8 cellular contexts compared by ENCODE assay signal in the genomic region with DNA sequence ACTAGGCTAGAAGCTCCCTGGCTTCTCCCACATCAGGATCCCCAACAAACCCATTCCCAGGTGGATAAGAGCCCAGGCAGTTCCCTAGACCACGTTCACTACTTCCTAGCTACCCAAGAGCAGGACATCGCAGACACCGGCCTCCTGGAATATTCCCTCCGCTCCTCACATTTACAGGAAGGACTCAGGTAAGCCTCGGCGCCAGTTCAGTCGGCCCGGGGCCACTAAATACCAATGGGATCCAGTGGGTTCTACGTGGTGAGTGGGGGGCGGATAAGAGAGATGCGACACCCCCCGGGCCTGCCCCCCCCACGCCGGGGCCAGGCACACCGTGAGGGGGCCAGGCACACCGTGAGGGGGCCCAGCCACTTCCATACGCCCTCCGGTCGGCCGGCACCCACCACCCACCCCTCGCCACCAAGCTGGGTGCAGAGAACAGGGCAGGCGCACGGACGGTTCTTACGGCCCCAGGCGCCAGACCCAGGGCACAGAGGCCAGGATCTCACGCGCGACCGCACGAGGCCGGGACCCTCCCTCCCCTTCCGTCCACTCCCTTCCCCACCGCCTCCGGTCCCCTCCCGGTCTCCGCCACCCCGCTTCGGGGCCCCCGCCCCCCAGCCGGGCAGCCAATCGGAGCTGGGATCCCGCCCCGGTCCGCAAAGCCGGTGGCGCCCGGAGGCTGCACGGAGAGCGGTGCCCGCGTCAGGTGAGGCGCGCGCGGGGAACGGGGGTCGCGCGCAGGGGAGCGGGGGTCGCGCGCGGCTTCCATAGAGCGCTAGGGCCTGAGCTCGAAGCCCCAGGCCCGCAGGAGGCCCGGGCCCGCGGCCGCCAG. TPM values are rescaled to one million over a fixed set of nuclear protein-coding genes. Genes with fewer than 3 reads are reported as not detected.
DNase-seq lines count a peak whose midpoint lies in the region; ATAC-seq and TF ChIP-seq lines count a peak whose summit lies in the region.

A gene with protein sequence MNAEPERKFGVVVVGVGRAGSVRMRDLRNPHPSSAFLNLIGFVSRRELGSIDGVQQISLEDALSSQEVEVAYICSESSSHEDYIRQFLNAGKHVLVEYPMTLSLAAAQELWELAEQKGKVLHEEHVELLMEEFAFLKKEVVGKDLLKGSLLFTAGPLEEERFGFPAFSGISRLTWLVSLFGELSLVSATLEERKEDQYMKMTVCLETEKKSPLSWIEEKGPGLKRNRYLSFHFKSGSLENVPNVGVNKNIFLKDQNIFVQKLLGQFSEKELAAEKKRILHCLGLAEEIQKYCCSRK (plus strand): TSS at position 652 of the 832 bp plus-strand sequence. CDS start 12,479 bp downstream, outside the sequence.

- peak within 1 kb of the TSS; percentile 88 for H3K4me3 Mint-ChIP-seq in activated T-helper 1 cell treated with anti-CD3 and anti-CD28 coated beads, Interleukin-12 subunit alpha, Interleukin-12 subunit beta, Interleukin-2, Interleukin-4 antibody, amounts not matched to agents 30 ng/mL and 10 ng/mL and 1 ng/mL, durations not matched to agents 14 hours and 24 hours and 36 hours
- H3K4me3 Mint-ChIP-seq in natural killer cell treated with Interleukin-12 subunit alpha and Interleukin-12 subunit beta and Interleukin-15 and Interleukin-18, amount 100 ng/mL, for 72 hours = peak within 1 kb of the TSS; percentile 69
- H3K4me3 Mint-ChIP-seq in stimulated activated naive CD8-positive, alpha-beta T cell treated with anti-CD3 and anti-CD28 coated beads, Interleukin-15, Interleukin-2, amounts not matched to agents 100 ng/mL and 50 ng/mL, for 24 hours = peak within 1 kb of the TSS; percentile 86

- ATAC-seq in GM18502 (IDR thresholded peaks at IDR 0.05; ENCODE audit: poor library complexity, unreplicated experiment) (peak; percentile 72), HG02970 (IDR thresholded peaks at IDR 0.05; ENCODE audit: low FRiP score, unreplicated experiment) (peak; percentile 67)
- ATAC-seq in natural killer cell treated with Interleukin-12 subunit alpha and Interleukin-12 subunit beta and Interleukin-15 and Interleukin-18, amount 100 ng/mL, for 72 hours = peak; percentile 84 to 92

- peaks cover 9% of the 10 kb centered on the region for H3K36me3 Mint-ChIP-seq in activated T-helper 1 cell treated with anti-CD3 and anti-CD28 coated beads, Interleukin-12 subunit alpha, Interleukin-12 subunit beta, Interleukin-2, Interleukin-4 antibody, amounts not matched to agents 30 ng/mL and 10 ng/mL and 1 ng/mL, durations not matched to agents 14 hours and 24 hours and 36 hours (ENCODE audit: low read depth)
- no peaks in the 10 kb centered on the region for H3K36me3 Mint-ChIP-seq in natural killer cell treated with Interleukin-12 subunit alpha and Interleukin-12 subunit beta and Interleukin-15 and Interleukin-18, amount 100 ng/mL, for 72 hours
- H3K36me3 Mint-ChIP-seq in stimulated activated naive CD8-positive, alpha-beta T cell treated with anti-CD3 and anti-CD28 coated beads, Interleukin-15, Interleukin-2, amounts not matched to agents 100 ng/mL and 50 ng/mL, for 24 hours (ENCODE audit: low read depth) = peaks cover 3% of the 10 kb centered on the region

- H3K27me3 Mint-ChIP-seq in activated T-helper 1 cell treated with anti-CD3 and anti-CD28 coated beads, Interleukin-12 subunit alpha, Interleukin-12 subunit beta, Interleukin-2, Interleukin-4 antibody, amounts not matched to agents 30 ng/mL and 10 ng/mL and 1 ng/mL, durations not matched to agents 14 hours and 24 hours and 36 hours (ENCODE audit: insufficient read depth) = peaks cover 3% of the 10 kb centered on the region
- H3K27me3 Mint-ChIP-seq in natural killer cell treated with Interleukin-12 subunit alpha and Interleukin-12 subunit beta and Interleukin-15 and Interleukin-18, amount 100 ng/mL, for 72 hours = peaks cover 0 to 12% of the 10 kb centered on the region in 2 donors
- H3K27me3 Mint-ChIP-seq in stimulated activated naive CD8-positive, alpha-beta T cell treated with anti-CD3 and anti-CD28 coated beads, Interleukin-15, Interleukin-2, amounts not matched to agents 100 ng/mL and 50 ng/mL, for 24 hours = peaks cover 15% of the 10 kb centered on the region

- BruUV-seq in OCI-LY7 (replicated peaks; lab: Mats Ljungman, UMichigan) = no TSS peak

- H4K20me1 ChIP-seq in OCI-LY7 (ENCODE audit: insufficient read depth, low read length) = no peaks in the 10 kb centered on the region

- H3K9me3 ChIP-seq in OCI-LY7 (ENCODE audit: low read length) = no peaks in the 10 kb centered on the region

- peak within 1 kb of the TSS; percentile 61 for H3K4me3 ChIP-seq in OCI-LY7 (ENCODE audit: low read depth, low read length, poor library complexity, severe bottlenecking)
- H3K4me3 ChIP-seq in fibroblast of mammary gland (ENCODE audit: control insufficient read depth, low read depth, low read length) = peak within 1 kb of the TSS; percentile 70

- DNase-seq in 8988T (peak; percentile 65), OCI-LY7 (ENCODE audit: low spot score) (no peak), fibroblast of mammary gland (ENCODE audit: low read depth) (no peak)
- DNase-seq in activated T-helper 1 cell treated with anti-CD3 and anti-CD28 coated beads, Interleukin-12 subunit alpha, Interleukin-12 subunit beta, Interleukin-2, Interleukin-4 antibody, amounts not matched to agents 30 ng/mL and 10 ng/mL and 1 ng/mL, durations not matched to agents 14 hours and 24 hours and 36 hours (ENCODE audit: low spot score) = peak; percentile 76
- peak; percentile 85 for DNase-seq in natural killer cell treated with Interleukin-12 subunit alpha and Interleukin-12 subunit beta and Interleukin-15 and Interleukin-18, amount 100 ng/mL, for 72 hours (ENCODE audit: low spot score)

- no peak for TF ChIP-seq CTCF in OCI-LY7 (conservative IDR thresholded peaks at IDR 0.05; ENCODE audit: low read length)
- no peak for TF ChIP-seq CTCF in fibroblast of mammary gland (conservative IDR thresholded peaks at IDR 0.05; ENCODE audit: control insufficient read depth, insufficient read depth, low read depth, low read length)

- POLR2A ChIA-PET in OCI-LY7 (lab: Charles Lee) = interaction anchor here (0.6 kb wide), 1 partner anchor 176 kb away, joined by 3 read pairs; no protein-coding TSS in a partner anchor

- no peaks in the 10 kb centered on the region for H3K36me3 ChIP-seq in OCI-LY7 (ENCODE audit: insufficient read depth, low read length)

- no peak within 1 kb of the TSS for H3K27ac ChIP-seq in OCI-LY7 (ENCODE audit: low read depth, low read length, poor library complexity, severe bottlenecking)

- peaks cover 34% of the 10 kb centered on the region for H3K4me1 Mint-ChIP-seq in activated T-helper 1 cell treated with anti-CD3 and anti-CD28 coated beads, Interleukin-12 subunit alpha, Interleukin-12 subunit beta, Interleukin-2, Interleukin-4 antibody, amounts not matched to agents 30 ng/mL and 10 ng/mL and 1 ng/mL, durations not matched to agents 14 hours and 24 hours and 36 hours (ENCODE audit: low read depth)
- H3K4me1 Mint-ChIP-seq in natural killer cell treated with Interleukin-12 subunit alpha and Interleukin-12 subunit beta and Interleukin-15 and Interleukin-18, amount 100 ng/mL, for 72 hours (ENCODE audit: low read depth in 2 of 2) = peaks cover 34 to 38% of the 10 kb centered on the region in 2 donors
- peaks cover 44% of the 10 kb centered on the region for H3K4me1 Mint-ChIP-seq in stimulated activated naive CD8-positive, alpha-beta T cell treated with anti-CD3 and anti-CD28 coated beads, Interleukin-15, Interleukin-2, amounts not matched to agents 100 ng/mL and 50 ng/mL, for 24 hours (ENCODE audit: low read depth)

- no peaks in the 10 kb centered on the region for H3K4me1 ChIP-seq in OCI-LY7 (ENCODE audit: insufficient read depth, low read length, poor library complexity, severe bottlenecking)

- peak within 1 kb of the TSS; percentile 49 for H3K27ac Mint-ChIP-seq in activated T-helper 1 cell treated with anti-CD3 and anti-CD28 coated beads, Interleukin-12 subunit alpha, Interleukin-12 subunit beta, Interleukin-2, Interleukin-4 antibody, amounts not matched to agents 30 ng/mL and 10 ng/mL and 1 ng/mL, durations not matched to agents 14 hours and 24 hours and 36 hours
- H3K27ac Mint-ChIP-seq in natural killer cell treated with Interleukin-12 subunit alpha and Interleukin-12 subunit beta and Interleukin-15 and Interleukin-18, amount 100 ng/mL, for 72 hours = peak within 1 kb of the TSS; percentile 2 to 78
- peak within 1 kb of the TSS; percentile 69 for H3K27ac Mint-ChIP-seq in stimulated activated naive CD8-positive, alpha-beta T cell treated with anti-CD3 and anti-CD28 coated beads, Interleukin-15, Interleukin-2, amounts not matched to agents 100 ng/mL and 50 ng/mL, for 24 hours

- intact Hi-C loops in OCI-LY7 (cut with micrococcal nuclease; ENCODE audit: unreplicated experiment) = no loop called here
- intact Hi-C loops in activated T-helper 1 cell treated with anti-CD3 and anti-CD28 coated beads, Interleukin-12 subunit alpha, Interleukin-12 subunit beta, Interleukin-2, Interleukin-4 antibody, amounts not matched to agents 30 ng/mL and 10 ng/mL and 1 ng/mL, durations not matched to agents 14 hours and 24 hours and 36 hours (cut with micrococcal nuclease) = loop anchor here (2.0 to 5.0 kb wide), 2 partner anchors 27 to 979 kb away; no protein-coding TSS in a partner anchor

- no peaks in the 10 kb centered on the region for H3K9me3 Mint-ChIP-seq in activated T-helper 1 cell treated with anti-CD3 and anti-CD28 coated beads, Interleukin-12 subunit alpha, Interleukin-12 subunit beta, Interleukin-2, Interleukin-4 antibody, amounts not matched to agents 30 ng/mL and 10 ng/mL and 1 ng/mL, durations not matched to agents 14 hours and 24 hours and 36 hours
- no peaks in the 10 kb centered on the region for H3K9me3 Mint-ChIP-seq in natural killer cell treated with Interleukin-12 subunit alpha and Interleukin-12 subunit beta and Interleukin-15 and Interleukin-18, amount 100 ng/mL, for 72 hours
- no peaks in the 10 kb centered on the region for H3K9me3 Mint-ChIP-seq in stimulated activated naive CD8-positive, alpha-beta T cell treated with anti-CD3 and anti-CD28 coated beads, Interleukin-15, Interleukin-2, amounts not matched to agents 100 ng/mL and 50 ng/mL, for 24 hours

- H3K4me2 ChIP-seq in OCI-LY7 (ENCODE audit: low read length) = peak within 1 kb of the TSS; percentile 69

- CTCF ChIA-PET in OCI-LY7 (lab: Charles Lee; ENCODE audit: unreplicated experiment) = no interaction called here

- H3K79me2 ChIP-seq in OCI-LY7 (ENCODE audit: insufficient read depth, low read depth, low read length) = no peaks in the 10 kb centered on the region

- H3K9me2 ChIP-seq in OCI-LY7 (ENCODE audit: insufficient read depth, low read length) = no peaks in the 10 kb centered on the region

- peak within 1 kb of the TSS; percentile 27; the same call in 1 of the 2 replicates for H2AFZ ChIP-seq in OCI-LY7 (ENCODE audit: low read length)

RNA-seq across cellular contexts. Expression of the gene that starts here (rescaled TPM):
- not detected in 2 replicates for total RNA-seq in OCI-LY7 (2014; rRNA removed; shearing (Covaris generic))
- total RNA-seq in OCI-LY7 (2022) = 0.70 and 0.91 TPM in 2 replicates
- 48.1 and 52.9 TPM in 2 replicates for total RNA-seq in activated T-helper 1 cell treated with anti-CD3 and anti-CD28 coated beads, Interleukin-12 subunit alpha, Interleukin-12 subunit beta, Interleukin-2, Interleukin-4 antibody, amounts not matched to agents 30 ng/mL and 10 ng/mL and 1 ng/mL, durations not matched to agents 14 hours and 24 hours and 36 hours
- total RNA-seq in natural killer cell treated with Interleukin-12 subunit alpha and Interleukin-12 subunit beta and Interleukin-15 and Interleukin-18, amount 100 ng/mL, for 72 hours = 10 to 100 TPM; 34.6 to 62.0 TPM

Comparison
In these comparisons a context has a peak if more than half of its experiments do, and no peak if none do; other contexts are left out.
1. RNA of the gene that starts here (total RNA-seq): 34.6 to 62.0 TPM in natural killer cell treated with Interleukin-12 subunit alpha and Interleukin-12 subunit beta and Interleukin-15 and Interleukin-18, amount 100 ng/mL, for 72 hours and 48.1 to 52.9 TPM in activated T-helper 1 cell treated with anti-CD3 and anti-CD28 coated beads, Interleukin-12 subunit alpha, Interleukin-12 subunit beta, Interleukin-2, Interleukin-4 antibody, amounts not matched to agents 30 ng/mL and 10 ng/mL and 1 ng/mL, durations not matched to agents 14 hours and 24 hours and 36 hours; 0.70 to 0.91 TPM in OCI-LY7; every median in the first group is over 10 times any median in the second.
2. DNase-seq: peak in 8988T (single experiment), activated T-helper 1 cell treated with anti-CD3 and anti-CD28 coated beads, Interleukin-12 subunit alpha, Interleukin-12 subunit beta, Interleukin-2, Interleukin-4 antibody, amounts not matched to agents 30 ng/mL and 10 ng/mL and 1 ng/mL, durations not matched to agents 14 hours and 24 hours and 36 hours (single experiment) and natural killer cell treated with Interleukin-12 subunit alpha and Interleukin-12 subunit beta and Interleukin-15 and Interleukin-18, amount 100 ng/mL, for 72 hours (single experiment); none in OCI-LY7 (single experiment) and fibroblast of mammary gland (single experiment).
3. Peak in every context shown above with its lines, with median percentiles within 50 percentile points of each other: ATAC-seq, H3K27ac Mint-ChIP-seq and H3K4me3 Mint-ChIP-seq.